8 cellular contexts compared by ENCODE assay signal in genomic region chr1:9317591-9318331, GRCh38. TPM values are rescaled to one million over a fixed set of nuclear protein-coding genes. Genes with fewer than 3 reads are reported as not detected.
DNase-seq lines count a peak whose midpoint lies in the region; ATAC-seq and TF ChIP-seq lines count a peak whose summit lies in the region.

No MANE protein-coding gene starts in this region.

- no peak overlapping the region for H3K27ac Mint-ChIP-seq in activated naive CD4-positive, alpha-beta T cell treated with anti-CD3 and anti-CD28 coated beads for 36 hours
- H3K27ac Mint-ChIP-seq in activated CD8-positive, alpha-beta T cell treated with anti-CD3 and anti-CD28 coated beads for 36 hours: peak overlapping the region; percentile 57

- intact Hi-C loops in activated naive CD4-positive, alpha-beta T cell treated with anti-CD3 and anti-CD28 coated beads for 36 hours (cut with micrococcal nuclease): no loop called here
- intact Hi-C loops in activated CD8-positive, alpha-beta T cell treated with anti-CD3 and anti-CD28 coated beads for 36 hours (cut with micrococcal nuclease): no loop called here
- intact Hi-C loops in right cardiac atrium (cut with DNase I) (no loop called here), transverse colon (cut with DNase I; ENCODE audit: low total_unique reads) (no loop called here)

- POLR2A ChIA-PET in activated CD8-positive, alpha-beta T cell treated with anti-CD3 and anti-CD28 coated beads for 36 hours (lab: Charles Lee): interaction anchor here (1.3 kb wide), 1 partner anchor 10 kb away, joined by 3 read pairs; no protein-coding TSS in a partner anchor

- H3K4me1 ChIP-seq in right cardiac atrium (ENCODE audit: control insufficient read depth, insufficient read depth, low read length): peaks cover 11% of the 10 kb centered on the region
- peaks cover 19 to 81% (median 53%) of the 10 kb centered on the region in 4 donors for H3K4me1 ChIP-seq in transverse colon

- CTCF ChIA-PET in activated naive CD4-positive, alpha-beta T cell treated with anti-CD3 and anti-CD28 coated beads for 36 hours (lab: Charles Lee): interaction anchor here (0.7 to 1.2 kb wide), 6 partner anchors 28 to 201 kb away, joined by 3 to 4 read pairs (median 4); no protein-coding TSS in a partner anchor
- CTCF ChIA-PET in activated CD8-positive, alpha-beta T cell treated with anti-CD3 and anti-CD28 coated beads for 36 hours (lab: Charles Lee): interaction anchor here (0.6 to 1.1 kb wide), 4 partner anchors 29 to 137 kb away, joined by 3 to 6 read pairs (median 4); no protein-coding TSS in a partner anchor

- H3K27ac ChIP-seq in right cardiac atrium (ENCODE audit: low read length) (no peak overlapping the region), transverse colon (peak overlapping the region; percentile 59 to 77 (median 68))

- H3K9me3 ChIP-seq in right cardiac atrium (ENCODE audit: control insufficient read depth, low read length) (no peaks in the 10 kb centered on the region), transverse colon (no peaks in the 10 kb centered on the region)

- DNase-seq in activated naive CD4-positive, alpha-beta T cell treated with anti-CD3 and anti-CD28 coated beads for 36 hours: peak; percentile 51
- no peak for DNase-seq in activated naive CD4-positive, alpha-beta T cell treated with anti-CD3 and anti-CD28 coated beads, Interleukin-2, amount 50 U/mL, for 16 hours
- DNase-seq in activated CD8-positive, alpha-beta T cell treated with anti-CD3 and anti-CD28 coated beads for 36 hours: peak; percentile 58
- DNase-seq in right cardiac atrium: peak in 2 of 3 donors; percentile 53 to 77
- DNase-seq in transverse colon: peak; percentile 44
- no peak for DNase-seq in globus pallidus (ENCODE audit: low spot score)
- DNase-seq in NCI-H1694 treated with DMSO at 0.1 percent for 48 hours (lab: John Stamatoyannopoulos, UW): no peak

- no peaks in the 10 kb centered on the region for H3K36me3 ChIP-seq in transverse colon

- no peak for TF ChIP-seq CTCF in activated CD8-positive, alpha-beta T cell treated with anti-CD3 and anti-CD28 coated beads for 36 hours (IDR thresholded peaks at IDR 0.05)
- TF ChIP-seq CTCF in transverse colon (IDR thresholded peaks at IDR 0.05): no peak

- in situ Hi-C loops in transverse colon (cut with MboI; ENCODE audit: low pct_ligation_motif_present in 1 of 4, low pct_unique_long_range_greater_than_20kb in 1 of 4, low sequenced_read_pairs in 3 of 4): no loop called here

- TF ChIP-seq POLR2A in transverse colon (IDR thresholded peaks at IDR 0.05): no peak

- peaks cover 39% of the 10 kb centered on the region for H3K4me1 Mint-ChIP-seq in activated naive CD4-positive, alpha-beta T cell treated with anti-CD3 and anti-CD28 coated beads for 36 hours (ENCODE audit: low read depth)
- H3K4me1 Mint-ChIP-seq in activated CD8-positive, alpha-beta T cell treated with anti-CD3 and anti-CD28 coated beads for 36 hours (ENCODE audit: low read depth): peaks cover 37% of the 10 kb centered on the region

- ATAC-seq in activated CD8-positive, alpha-beta T cell treated with anti-CD3 and anti-CD28 coated beads for 36 hours: peak; percentile 32
- ATAC-seq in right cardiac atrium (peak; percentile 6 to 16), HG02571 (IDR thresholded peaks at IDR 0.05; ENCODE audit: unreplicated experiment) (no peak)

- WGBS in right cardiac atrium: 43% methylated on average over 26 of the region's 26 CpGs
- WGBS in transverse colon (ENCODE audit: low coverage in 1 of 2), 2 donors: 35 to 60% methylated on average over 4 to 26 of the region's 26 CpGs

- H3K36me3 Mint-ChIP-seq in activated naive CD4-positive, alpha-beta T cell treated with anti-CD3 and anti-CD28 coated beads for 36 hours (ENCODE audit: low read depth): no peaks in the 10 kb centered on the region
- no peaks in the 10 kb centered on the region for H3K36me3 Mint-ChIP-seq in activated CD8-positive, alpha-beta T cell treated with anti-CD3 and anti-CD28 coated beads for 36 hours (ENCODE audit: low read depth)

- H3K9me3 Mint-ChIP-seq in activated naive CD4-positive, alpha-beta T cell treated with anti-CD3 and anti-CD28 coated beads for 36 hours: no peaks in the 10 kb centered on the region
- no peaks in the 10 kb centered on the region for H3K9me3 Mint-ChIP-seq in activated CD8-positive, alpha-beta T cell treated with anti-CD3 and anti-CD28 coated beads for 36 hours

- no peaks in the 10 kb centered on the region for H3K27me3 Mint-ChIP-seq in activated naive CD4-positive, alpha-beta T cell treated with anti-CD3 and anti-CD28 coated beads for 36 hours (ENCODE audit: low read depth)
- H3K27me3 Mint-ChIP-seq in activated CD8-positive, alpha-beta T cell treated with anti-CD3 and anti-CD28 coated beads for 36 hours: peaks cover 1% of the 10 kb centered on the region

- H3K4me3 ChIP-seq in right cardiac atrium (ENCODE audit: low read length) (no peak overlapping the region), transverse colon (peak overlapping the region in 1 of 4 donors; percentile 14)

- peak; percentile 75 for TF ChIP-seq EP300 in transverse colon (IDR thresholded peaks at IDR 0.05; ENCODE audit: low read depth)

- H3K4me3 Mint-ChIP-seq in activated naive CD4-positive, alpha-beta T cell treated with anti-CD3 and anti-CD28 coated beads for 36 hours: no peak overlapping the region
- H3K4me3 Mint-ChIP-seq in activated CD8-positive, alpha-beta T cell treated with anti-CD3 and anti-CD28 coated beads for 36 hours: peak overlapping the region; percentile 50

- H3K27me3 ChIP-seq in right cardiac atrium (ENCODE audit: control insufficient read depth, insufficient read depth) (no peaks in the 10 kb centered on the region), transverse colon (no peaks in the 10 kb centered on the region)

RNA-seq across cellular contexts. Expression of gene SPSB1, which starts 25.1 kb away (rescaled TPM):
- total RNA-seq in activated naive CD4-positive, alpha-beta T cell treated with anti-CD3 and anti-CD28 coated beads for 36 hours: 1 to 10 TPM; 4.8 to 5.0 TPM
- 1 to 10 TPM; 1.1 to 1.5 TPM for total RNA-seq in activated CD8-positive, alpha-beta T cell treated with anti-CD3 and anti-CD28 coated beads for 36 hours
- 10 to 100 TPM; 15.5 to 24.0 (median 18.0) TPM for total RNA-seq in right cardiac atrium
- 16.5 TPM for polyA plus RNA-seq in right cardiac atrium
- 10 to 100 TPM; 40.0 to 82.1 (median 52.6) TPM for total RNA-seq in transverse colon

Comparison
In these comparisons a context has a peak if more than half of its experiments do, and no peak if none do; other contexts are left out.
1. DNase-seq: peak in activated naive CD4-positive, alpha-beta T cell treated with anti-CD3 and anti-CD28 coated beads for 36 hours (single experiment), activated CD8-positive, alpha-beta T cell treated with anti-CD3 and anti-CD28 coated beads for 36 hours (single experiment), right cardiac atrium (2 of 3) and transverse colon (single experiment); none in activated naive CD4-positive, alpha-beta T cell treated with anti-CD3 and anti-CD28 coated beads, Interleukin-2, amount 50 U/mL, for 16 hours (single experiment), globus pallidus (single experiment) and NCI-H1694 treated with DMSO at 0.1 percent for 48 hours (single experiment).